Comparison of ENCODE assay signal across 13 cellular contexts in the genomic region with DNA sequence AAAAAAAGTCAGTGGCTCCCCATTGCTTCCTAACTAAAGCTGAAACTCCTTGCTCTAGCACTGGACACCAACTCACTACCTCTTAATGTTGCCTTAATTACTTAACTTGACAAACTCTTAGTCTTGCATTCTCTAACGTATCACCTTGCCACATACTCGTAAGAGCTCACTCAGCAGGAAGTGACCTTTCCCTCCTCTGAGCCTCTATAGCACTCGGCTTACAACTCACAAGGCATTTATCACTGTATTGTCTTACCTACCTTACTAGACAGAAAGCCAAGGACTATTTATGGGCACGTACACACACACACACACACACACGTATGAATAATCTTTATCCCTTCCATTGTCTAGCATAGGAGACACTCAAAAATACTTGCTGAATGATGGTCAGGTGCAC. TPM values are rescaled to one million over a fixed set of nuclear protein-coding genes. Genes with fewer than 3 reads are reported as not detected.
A peak's percentile ranks its signal among the peaks of the same experiment; 100 is the strongest.
DNase-seq lines count a peak whose midpoint lies in the region; ATAC-seq and TF ChIP-seq lines count a peak whose summit lies in the region.
"Had no signal": no experiment of that assay in that cellular context is flagged by ENCODE, and none has a peak within 500 bp of the region (broad histone marks: within the 10 kb centered on the region; RNA-seq: fewer than 3 reads in every experiment).

No MANE protein-coding gene starts in this region.

- no peaks in the 10 kb centered on the region for H3K79me2 ChIP-seq in GM23338 (replicated peaks; ENCODE audit: insufficient read depth)

- intact Hi-C loops in testis (cut with DNase I; ENCODE audit: low total_unique reads) = no loop called here

- H3K4me2 ChIP-seq in GM23338 = no peak overlapping the region

- H3K27ac ChIP-seq in GM23338 (ENCODE audit: low read depth) = no peak overlapping the region
- H3K27ac ChIP-seq in testis = no peak overlapping the region
- H3K27ac ChIP-seq: C4-2B had no signal

- TF ChIP-seq CTCF in GM23338 (conservative IDR thresholded peaks at IDR 0.05; ENCODE audit: low read depth in 2 of 2) = no peak
- TF ChIP-seq CTCF in brain (conservative IDR thresholded peaks at IDR 0.05) = no peak
- no peak for TF ChIP-seq CTCF in nephron (IDR thresholded peaks at IDR 0.05; ENCODE audit: unreplicated experiment in 3 of 3)
- TF ChIP-seq CTCF in testis (IDR thresholded peaks at IDR 0.05) = no peak

- H3K4me1 Mint-ChIP-seq in GM23338 = peaks cover 30% of the 10 kb centered on the region
- peaks cover 69% of the 10 kb centered on the region for H3K4me1 Mint-ChIP-seq in brain
- peaks cover 62% of the 10 kb centered on the region for H3K4me1 Mint-ChIP-seq in nephron
- H3K4me1 Mint-ChIP-seq in stimulated activated naive B cell treated with anti-CD40 and anti-IgM and Interleukin-4, amounts not matched to agents 10 μg/mL and 1 μg/mL and 100 μg/mL, for 72 hours = peaks cover 3 to 6% of the 10 kb centered on the region in 2 donors

- 92% methylated on average over 5 of the region's 5 CpGs for WGBS in testis, 2 donors

- peak; percentile 63 for ATAC-seq in GM23338
- ATAC-seq in stimulated activated naive B cell treated with anti-CD40 and anti-IgM and Interleukin-4, amounts not matched to agents 10 μg/mL and 1 μg/mL and 100 μg/mL, for 72 hours (replicated peaks) = no peak
- ATAC-seq: right cardiac atrium, SK-N-SH treated with all-trans-retinoic acid at 6 μM for 48 hours had no signal

- H3K9me3 Mint-ChIP-seq in GM23338 = no peaks in the 10 kb centered on the region
- H3K9me3 Mint-ChIP-seq in brain = no peaks in the 10 kb centered on the region
- no peaks in the 10 kb centered on the region for H3K9me3 Mint-ChIP-seq in nephron
- no peaks in the 10 kb centered on the region for H3K9me3 Mint-ChIP-seq in stimulated activated naive B cell treated with anti-CD40 and anti-IgM and Interleukin-4, amounts not matched to agents 10 μg/mL and 1 μg/mL and 100 μg/mL, for 72 hours

- H3K9me2 ChIP-seq in GM23338 (ENCODE audit: insufficient read depth) = no peaks in the 10 kb centered on the region

- H3K36me3 Mint-ChIP-seq in GM23338 (ENCODE audit: low read depth) (no peaks in the 10 kb centered on the region), brain (peaks cover 9% of the 10 kb centered on the region), nephron (ENCODE audit: low read depth) (peaks cover 9% of the 10 kb centered on the region)
- H3K36me3 Mint-ChIP-seq in stimulated activated naive B cell treated with anti-CD40 and anti-IgM and Interleukin-4, amounts not matched to agents 10 μg/mL and 1 μg/mL and 100 μg/mL, for 72 hours = peaks cover 10 to 15% of the 10 kb centered on the region in 2 donors

- H3K27me3 ChIP-seq in GM23338 (ENCODE audit: insufficient read depth) (no peaks in the 10 kb centered on the region), testis (no peaks in the 10 kb centered on the region)

- H4K20me1 ChIP-seq in GM23338 (replicated peaks; ENCODE audit: insufficient read depth) = no peaks in the 10 kb centered on the region

- no peaks in the 10 kb centered on the region; the same call in 1 of the 2 replicates for H3K4me1 ChIP-seq in GM23338 (ENCODE audit: insufficient read depth)
- H3K4me1 ChIP-seq in testis = peaks cover 23% of the 10 kb centered on the region

- H3K9me3 ChIP-seq in testis = no peaks in the 10 kb centered on the region

- no peak overlapping the region for H2AFZ ChIP-seq in GM23338

- H3K4me3 Mint-ChIP-seq in GM23338 = no peak overlapping the region
- peak overlapping the region in 2 of 5 experiments; percentile 2 to 20 for H3K4me3 Mint-ChIP-seq in brain
- no peak overlapping the region for H3K4me3 Mint-ChIP-seq in nephron
- H3K4me3 Mint-ChIP-seq in stimulated activated naive B cell treated with anti-CD40 and anti-IgM and Interleukin-4, amounts not matched to agents 10 μg/mL and 1 μg/mL and 100 μg/mL, for 72 hours = no peak overlapping the region

- H3K36me3 ChIP-seq in GM23338 (ENCODE audit: insufficient read depth) (no peaks in the 10 kb centered on the region), testis (ENCODE audit: low read depth, missing control alignments) (no peaks in the 10 kb centered on the region)

- H3F3A ChIP-seq in GM23338 (replicated peaks; ENCODE audit: low read depth) = no peaks in the 10 kb centered on the region

- DNase-seq in GM23338 (ENCODE audit: low spot score) = peak; percentile 15
- DNase-seq in NCI-H2029 treated with DMSO at 0.1 percent for 48 hours (lab: John Stamatoyannopoulos, UW) = peak; percentile 70
- no peak for DNase-seq in SW480 (ENCODE audit: low spot score)
- no peak for DNase-seq in T-helper 9 cell
- DNase-seq in stimulated activated naive B cell treated with anti-CD40 and anti-IgM and Interleukin-4, amounts not matched to agents 10 μg/mL and 1 μg/mL and 100 μg/mL, for 72 hours = no peak
- DNase-seq in testis = no peak
- DNase-seq: right cardiac atrium, substantia nigra had no signal

- H3K27me3 Mint-ChIP-seq in GM23338 (ENCODE audit: insufficient read depth, low read depth, poor library complexity) = peaks cover 1% of the 10 kb centered on the region
- H3K27me3 Mint-ChIP-seq in brain = no peaks in the 10 kb centered on the region
- H3K27me3 Mint-ChIP-seq in nephron (ENCODE audit: low read depth) = no peaks in the 10 kb centered on the region
- H3K27me3 Mint-ChIP-seq in stimulated activated naive B cell treated with anti-CD40 and anti-IgM and Interleukin-4, amounts not matched to agents 10 μg/mL and 1 μg/mL and 100 μg/mL, for 72 hours = no peaks in the 10 kb centered on the region

- no peak for TF ChIP-seq POLR2A in testis (IDR thresholded peaks at IDR 0.05)

- H3K4me3 ChIP-seq in GM23338 (no peak overlapping the region), testis (no peak overlapping the region)

- H3K27ac Mint-ChIP-seq in GM23338 (peak overlapping the region; percentile 49; the same call in 1 of the 2 replicates), brain (peak overlapping the region; percentile 1 to 88 (median 80)), nephron (peak overlapping the region; percentile 44 to 80 (median 74))
- H3K27ac Mint-ChIP-seq in stimulated activated naive B cell treated with anti-CD40 and anti-IgM and Interleukin-4, amounts not matched to agents 10 μg/mL and 1 μg/mL and 100 μg/mL, for 72 hours = no peak overlapping the region

TF ChIP-seq in GM23338, 12 proteins besides CTCF, POLR2A, EP300 and RAD21 (continues in another document):
- TF ChIP-seq JUNB (IDR thresholded peaks at IDR 0.05; ENCODE audit: unreplicated experiment) (no peak), EZH2phosphoT487 (IDR thresholded peaks at IDR 0.05; ENCODE audit: unreplicated experiment) (no peak), ZNF114 (CRISPR knock-in tag; IDR thresholded peaks at IDR 0.05) (no peak), STAT1 (IDR thresholded peaks at IDR 0.05; ENCODE audit: unreplicated experiment) (no peak), POLR2AphosphoS5 (IDR thresholded peaks at IDR 0.05; ENCODE audit: low read depth) (no peak), NANOG (IDR thresholded peaks at IDR 0.05; ENCODE audit: borderline replicate concordance) (no peak)
- TF ChIP-seq, protein P1, sequence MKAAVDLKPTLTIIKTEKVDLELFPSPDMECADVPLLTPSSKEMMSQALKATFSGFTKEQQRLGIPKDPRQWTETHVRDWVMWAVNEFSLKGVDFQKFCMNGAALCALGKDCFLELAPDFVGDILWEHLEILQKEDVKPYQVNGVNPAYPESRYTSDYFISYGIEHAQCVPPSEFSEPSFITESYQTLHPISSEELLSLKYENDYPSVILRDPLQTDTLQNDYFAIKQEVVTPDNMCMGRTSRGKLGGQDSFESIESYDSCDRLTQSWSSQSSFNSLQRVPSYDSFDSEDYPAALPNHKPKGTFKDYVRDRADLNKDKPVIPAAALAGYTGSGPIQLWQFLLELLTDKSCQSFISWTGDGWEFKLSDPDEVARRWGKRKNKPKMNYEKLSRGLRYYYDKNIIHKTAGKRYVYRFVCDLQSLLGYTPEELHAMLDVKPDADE (IDR thresholded peaks at IDR 0.05) = no peak
- TF ChIP-seq, protein P2, sequence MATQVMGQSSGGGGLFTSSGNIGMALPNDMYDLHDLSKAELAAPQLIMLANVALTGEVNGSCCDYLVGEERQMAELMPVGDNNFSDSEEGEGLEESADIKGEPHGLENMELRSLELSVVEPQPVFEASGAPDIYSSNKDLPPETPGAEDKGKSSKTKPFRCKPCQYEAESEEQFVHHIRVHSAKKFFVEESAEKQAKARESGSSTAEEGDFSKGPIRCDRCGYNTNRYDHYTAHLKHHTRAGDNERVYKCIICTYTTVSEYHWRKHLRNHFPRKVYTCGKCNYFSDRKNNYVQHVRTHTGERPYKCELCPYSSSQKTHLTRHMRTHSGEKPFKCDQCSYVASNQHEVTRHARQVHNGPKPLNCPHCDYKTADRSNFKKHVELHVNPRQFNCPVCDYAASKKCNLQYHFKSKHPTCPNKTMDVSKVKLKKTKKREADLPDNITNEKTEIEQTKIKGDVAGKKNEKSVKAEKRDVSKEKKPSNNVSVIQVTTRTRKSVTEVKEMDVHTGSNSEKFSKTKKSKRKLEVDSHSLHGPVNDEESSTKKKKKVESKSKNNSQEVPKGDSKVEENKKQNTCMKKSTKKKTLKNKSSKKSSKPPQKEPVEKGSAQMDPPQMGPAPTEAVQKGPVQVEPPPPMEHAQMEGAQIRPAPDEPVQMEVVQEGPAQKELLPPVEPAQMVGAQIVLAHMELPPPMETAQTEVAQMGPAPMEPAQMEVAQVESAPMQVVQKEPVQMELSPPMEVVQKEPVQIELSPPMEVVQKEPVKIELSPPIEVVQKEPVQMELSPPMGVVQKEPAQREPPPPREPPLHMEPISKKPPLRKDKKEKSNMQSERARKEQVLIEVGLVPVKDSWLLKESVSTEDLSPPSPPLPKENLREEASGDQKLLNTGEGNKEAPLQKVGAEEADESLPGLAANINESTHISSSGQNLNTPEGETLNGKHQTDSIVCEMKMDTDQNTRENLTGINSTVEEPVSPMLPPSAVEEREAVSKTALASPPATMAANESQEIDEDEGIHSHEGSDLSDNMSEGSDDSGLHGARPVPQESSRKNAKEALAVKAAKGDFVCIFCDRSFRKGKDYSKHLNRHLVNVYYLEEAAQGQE (IDR thresholded peaks at IDR 0.05; ENCODE audit: unreplicated experiment) = no peak

RNA-seq across cellular contexts. Expression of a gene that starts 21.2 kb away (rescaled TPM):
- 11.5 and 17.4 TPM in 2 replicates for total RNA-seq in GM23338 (2014; rRNA removed; shearing (Covaris generic))
- 25.0 and 26.2 TPM in 2 replicates for polyA plus RNA-seq in GM23338 (2016; fragmentation: Nextera tagmentation; extraction: Ambion mirVana)
- polyA plus RNA-seq in brain (ENCODE audit: insufficient read depth, low read depth, low replicate concordance) = 86.1 TPM
- 10 to 100 TPM; 59.0 to 91.6 TPM for total RNA-seq in testis
- 209 TPM for polyA plus RNA-seq in testis (ENCODE audit: insufficient read depth, low read depth, low replicate concordance)

RNA-seq across cellular contexts. Expression of a gene that starts 39.4 kb away (rescaled TPM):
- not detected in 2 replicates for total RNA-seq in GM23338 (2014; rRNA removed; shearing (Covaris generic))
- polyA plus RNA-seq in GM23338 (2016; fragmentation: Nextera tagmentation; extraction: Ambion mirVana) (not detected in 2 replicates), brain (ENCODE audit: insufficient read depth, low read depth, low replicate concordance) (not detected), testis (ENCODE audit: insufficient read depth, low read depth, low replicate concordance) (2.5 TPM)
- total RNA-seq in testis = 1 to 10 TPM; 3.0 to 3.9 TPM
- total RNA-seq: cerebellum had no signal

Comparison
In these comparisons a context has a peak if more than half of its experiments do, and no peak if none do; other contexts are left out.
1. DNase-seq: peak in GM23338 (single experiment) and NCI-H2029 treated with DMSO at 0.1 percent for 48 hours (single experiment); none in SW480 (single experiment), T-helper 9 cell (single experiment), stimulated activated naive B cell treated with anti-CD40 and anti-IgM and Interleukin-4, amounts not matched to agents 10 μg/mL and 1 μg/mL and 100 μg/mL, for 72 hours (single experiment) and testis (single experiment).